ENCODE assay signal across 1 cellular context in genomic region chr20:32598606-32599005, GRCh38.
TF ChIP-seq lines count a peak whose summit lies in the region.

No MANE protein-coding gene starts in this region.

TF ChIP-seq in K562, 482 proteins besides CTCF, POLR2A, EP300 and RAD21 (continued from another document):
- TF ChIP-seq, protein P1, sequence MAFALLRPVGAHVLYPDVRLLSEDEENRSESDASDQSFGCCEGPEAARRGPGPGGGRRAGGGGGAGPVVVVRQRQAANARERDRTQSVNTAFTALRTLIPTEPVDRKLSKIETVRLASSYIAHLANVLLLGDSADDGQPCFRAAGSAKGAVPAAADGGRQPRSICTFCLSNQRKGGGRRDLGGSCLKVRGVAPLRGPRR (CRISPR knock-in tag; IDR thresholded peaks at IDR 0.05): no peak
- TF ChIP-seq ZNF445 (CRISPR knock-in tag; IDR thresholded peaks at IDR 0.05; ENCODE audit: low read depth) (no peak), ATF7 (IDR thresholded peaks at IDR 0.05) (no peak)
